1 cellular context compared by ENCODE assay signal in the genomic region with DNA sequence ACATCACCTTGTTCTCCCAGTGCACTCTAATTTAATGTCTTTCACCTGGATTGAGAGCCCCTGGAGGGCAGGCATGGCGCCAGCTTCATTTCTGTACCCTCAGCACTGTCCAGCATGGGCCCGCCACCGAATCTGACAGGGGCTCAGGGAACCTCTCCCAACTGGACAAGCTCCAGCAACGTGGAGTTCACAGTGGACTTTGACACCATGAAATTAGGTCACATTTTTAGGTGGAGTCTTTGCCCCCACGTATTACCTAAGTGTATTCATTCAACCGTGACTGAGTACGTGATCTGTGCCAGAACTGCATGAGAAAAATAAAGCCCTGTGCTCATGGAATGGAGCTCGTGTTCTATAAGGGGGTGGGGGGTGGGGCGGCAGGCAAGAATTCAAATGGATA.
TF ChIP-seq lines count a peak whose summit lies in the region.

No MANE protein-coding gene starts in this region.

TF ChIP-seq in HepG2, 621 proteins besides CTCF, POLR2A, EP300 and RAD21 (continued from another document):
- no peak for TF ChIP-seq ZHX2 (IDR thresholded peaks at IDR 0.05; ENCODE audit: low read depth)
- TF ChIP-seq ZHX2 (CRISPR knock-in tag; IDR thresholded peaks at IDR 0.05; ENCODE audit: borderline replicate concordance) = no peak
- no peak for TF ChIP-seq SALL1 (CRISPR knock-in tag; IDR thresholded peaks at IDR 0.05)
- TF ChIP-seq NCOR1 (IDR thresholded peaks at IDR 0.05; ENCODE audit: borderline replicate concordance, low read length) = no peak
